Comparison of ENCODE assay signal across 27 cellular contexts in genomic region chr4:84277923-84278322, GRCh38.
"Had no signal": no experiment of that assay in that cellular context is flagged by ENCODE, and none has a peak within 500 bp of the region (broad histone marks: within the 10 kb centered on the region; RNA-seq: fewer than 3 reads in every experiment).

No MANE protein-coding gene starts in this region.

- FAIRE-seq: urothelium cell line had no signal

- H3K4me3 ChIP-seq: stomach, suprapubic skin, testis, thoracic aorta, thyroid gland, tibial artery, tibial nerve, transverse colon, upper lobe of left lung, upper lobe of right lung, uterus, vagina had no signal

- H3K9me3 ChIP-seq: stomach, suprapubic skin, testis, thoracic aorta, thyroid gland, tibial artery, tibial nerve, transverse colon, upper lobe of left lung, upper lobe of right lung, uterus, vagina had no signal

- DNase-seq: stimulated activated CD4-positive, alpha-beta T cell treated with anti-CD3 and anti-CD28 coated beads, Interleukin-2, amount 100 ng/mL, for 48 hours; stimulated activated CD4-positive, alpha-beta T cell treated with anti-CD3 and anti-CD28 coated beads, Interleukin-4, amount 100 ng/mL, for 1 hour; stimulated activated CD4-positive, alpha-beta T cell treated with anti-CD3 and anti-CD28 coated beads, Interleukin-4, amount 100 ng/mL, for 24 hours; stimulated activated CD4-positive, alpha-beta T cell treated with anti-CD3 and anti-CD28 coated beads, Interleukin-4, amount 100 ng/mL, for 4 hours; stimulated activated CD8-positive, alpha-beta memory T cell treated with anti-CD3 and anti-CD28 coated beads, Interleukin-4, amount 100 ng/mL, for 48 hours; stimulated activated naive B cell treated with anti-CD40 and anti-IgM and Interleukin-4, amounts not matched to agents 10 μg/mL and 1 μg/mL and 100 μg/mL, for 72 hours; stimulated activated naive CD4-positive, alpha-beta T cell; stimulated activated naive CD4-positive, alpha-beta T cell treated with Interleukin-2 at 50 U/mL for 16 hours; stimulated activated naive CD8-positive, alpha-beta T cell treated with anti-CD3 and anti-CD28 coated beads, Interleukin-15, amount 100 ng/mL, for 72 hours; stimulated activated naive CD8-positive, alpha-beta T cell treated with anti-CD3 and anti-CD28 coated beads, Interleukin-15, Interleukin-2, amounts not matched to agents 100 U/mL and 50 U/mL, for 24 hours; stomach; substantia nigra; testis; thyroid gland; tibial artery; transverse colon; trophoblast cell; upper lobe of left lung; upper lobe of right lung; uterus had no signal

- H3K27me3 ChIP-seq: stomach, suprapubic skin, testis, thyroid gland, tibial artery, tibial nerve, transverse colon, upper lobe of left lung, upper lobe of right lung, uterus, vagina had no signal

- H3K27ac ChIP-seq: stomach, suprapubic skin, testis, thoracic aorta, thyroid gland, tibial artery, tibial nerve, transverse colon, upper lobe of left lung, upper lobe of right lung, uterus, vagina had no signal

- H3K36me3 ChIP-seq: stomach, suprapubic skin, thoracic aorta, thyroid gland, tibial artery, tibial nerve, transverse colon, upper lobe of left lung, upper lobe of right lung, uterus, vagina had no signal

- ATAC-seq: stimulated activated effector memory CD8-positive, alpha-beta T cell treated with anti-CD3 and anti-CD28 coated beads, Interleukin-12 subunit alpha, Interleukin-12 subunit beta, amount 100 ng/mL, for 72 hours; stimulated activated memory B cell treated with anti-CD40 and anti-IgM and Interleukin-4, amounts not matched to agents 10 μg/mL and 1 μg/mL and 100 μg/mL, for 72 hours; stimulated activated naive B cell treated with anti-CD40 and anti-IgM and Interleukin-4, amounts not matched to agents 10 μg/mL and 1 μg/mL and 100 μg/mL, for 72 hours; stimulated activated naive CD8-positive, alpha-beta T cell treated with anti-CD3 and anti-CD28 coated beads, Interleukin-15, amount 100 ng/mL, for 72 hours; stimulated activated naive CD8-positive, alpha-beta T cell treated with anti-CD3 and anti-CD28 coated beads, Interleukin-15, Interleukin-2, amounts not matched to agents 100 U/mL and 50 U/mL, for 24 hours; upper lobe of right lung had no signal

- H3K4me1 ChIP-seq: stomach, suprapubic skin, testis, tibial artery, tibial nerve, upper lobe of left lung, upper lobe of right lung, uterus, vagina had no signal
